Comparison of ENCODE assay signal across 17 cellular contexts in the genomic region with DNA sequence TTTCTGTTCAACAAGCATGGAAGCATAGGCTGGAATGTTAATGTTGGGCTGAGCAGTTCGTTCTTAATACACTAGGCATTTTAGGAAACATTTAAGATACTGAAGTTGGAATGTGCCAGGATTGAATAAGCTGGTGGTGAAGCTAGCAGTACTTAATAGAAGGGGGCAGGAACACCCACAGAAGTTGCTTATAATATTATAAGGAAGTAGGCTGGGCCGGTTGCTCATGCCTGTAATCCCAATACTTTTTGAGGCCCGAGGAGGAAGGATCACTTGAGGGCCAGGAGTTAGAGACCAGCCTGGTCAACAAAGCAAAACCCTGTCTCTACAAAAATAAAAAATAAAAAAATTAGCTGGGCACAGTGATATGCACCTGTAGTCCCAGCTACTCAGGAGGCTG. TPM values are rescaled to one million over a fixed set of nuclear protein-coding genes. Genes with fewer than 3 reads are reported as not detected.
DNase-seq lines count a peak whose midpoint lies in the region; ATAC-seq, FAIRE-seq and TF ChIP-seq lines count a peak whose summit lies in the region.
"Had no signal": no experiment of that assay in that cellular context is flagged by ENCODE, and none has a peak within 500 bp of the region (broad histone marks: within the 10 kb centered on the region; RNA-seq: fewer than 3 reads in every experiment).

No MANE protein-coding gene starts in this region.

- H3K9me3 ChIP-seq in Loucy (ENCODE audit: insufficient read depth, low read depth, low read length) (no peaks in the 10 kb centered on the region), GM12878 (replicated peaks; ENCODE audit: control insufficient read depth, insufficient read depth, low read length) (no peaks in the 10 kb centered on the region; the same call in 2 of the 3 replicates), left lung (no peaks in the 10 kb centered on the region)
- H3K9me3 ChIP-seq: Caco-2 had no signal

- H3K4me3 Mint-ChIP-seq in stimulated activated effector memory CD8-positive, alpha-beta T cell treated with anti-CD3 and anti-CD28 coated beads, Interleukin-12 subunit alpha, Interleukin-12 subunit beta, amount 100 ng/mL, for 72 hours = no peak overlapping the region
- H3K4me3 Mint-ChIP-seq: B cell; CD8-positive, alpha-beta memory T cell; GM23338 had no signal

- H3K9me2 ChIP-seq in Loucy (replicated peaks; ENCODE audit: low read depth, low read length) = no peaks in the 10 kb centered on the region

- ATAC-seq in GM12878 (peak; percentile 15; the same call in 2 of the 3 replicates), left lung (no peak)
- ATAC-seq in stimulated activated effector memory CD8-positive, alpha-beta T cell treated with anti-CD3 and anti-CD28 coated beads, Interleukin-12 subunit alpha, Interleukin-12 subunit beta, amount 100 ng/mL, for 72 hours = no peak
- ATAC-seq: GM23338 had no signal

- in situ Hi-C loops in GM12878 (cut with MboI) = no loop called here
- in situ Hi-C loops in KBM-7 (cut with MboI; ENCODE audit: low pct_unique_long_range_greater_than_20kb, low sequenced_read_pairs) = no loop called here

- intact Hi-C loops in GM12878 (cut with micrococcal nuclease; ENCODE audit: unreplicated experiment) (no loop called here), left lung (cut with DNase I) (no loop called here)

- FAIRE-seq in GM12878 (lab: Jason Lieb, UNC) = no peak
- FAIRE-seq: A204.1, GM18507 had no signal

- peaks cover 54% of the 10 kb centered on the region for H4K20me1 ChIP-seq in Loucy (ENCODE audit: insufficient read depth, low read length, poor library complexity, severe bottlenecking)
- no peaks in the 10 kb centered on the region; the same call in 1 of the 2 replicates for H4K20me1 ChIP-seq in GM12878 (ENCODE audit: control insufficient read depth, insufficient read depth)

- no peak for TF ChIP-seq EP300 in GM12878 (IDR thresholded peaks at IDR 0.05; ENCODE audit: borderline replicate concordance in 1 of 2, control insufficient read depth in 1 of 2, low read depth in 2 of 2, low read length in 2 of 2)

- H3K4me1 ChIP-seq in Loucy (ENCODE audit: insufficient read depth, low read length, poor library complexity, severe bottlenecking) (peaks cover 8% of the 10 kb centered on the region), GM12878 (ENCODE audit: control insufficient read depth, insufficient read depth, low read length) (no peaks in the 10 kb centered on the region), left lung (peaks cover 0 to 58% of the 10 kb centered on the region in 2 donors)
- H3K4me1 ChIP-seq: Caco-2 had no signal

- POLR2A ChIA-PET in GM12878 (lab: Charles Lee) = interaction anchor here (0.6 to 1.8 kb wide), 2 partner anchors 8 to 12 kb away, joined by 3 to 5 read pairs; no protein-coding TSS in a partner anchor

- H3K36me3 ChIP-seq in Loucy (ENCODE audit: insufficient read depth, low read length) (no peaks in the 10 kb centered on the region; the same call in 1 of the 2 replicates), GM12878 (ENCODE audit: control insufficient read depth in 2 of 2, insufficient read depth in 2 of 2, low read length in 1 of 2) (no peaks in the 10 kb centered on the region), left lung (peaks cover 0 to 6% of the 10 kb centered on the region in 2 donors)

- H3K9ac ChIP-seq in Loucy (ENCODE audit: low read depth, low read length, poor library complexity, severe bottlenecking) (no peak overlapping the region), GM12878 (ENCODE audit: control insufficient read depth, insufficient read depth, low read length) (no peak overlapping the region)

- peaks cover 91% of the 10 kb centered on the region for H3K79me2 ChIP-seq in Loucy (ENCODE audit: insufficient read depth, low read length)
- peaks cover 78% of the 10 kb centered on the region for H3K79me2 ChIP-seq in GM12878 (ENCODE audit: control insufficient read depth, insufficient read depth, low read length)

- CTCF ChIA-PET in GM12878 (lab: Yijun Ruan, JAX) = interaction anchor here (1.5 kb wide), 1 partner anchor 83 kb away, joined by 3 read pairs; no protein-coding TSS in a partner anchor

- TF ChIP-seq POLR2A in GM12878 (IDR thresholded peaks at IDR 0.05; ENCODE audit: low read depth, low read length) = no peak

- H3K27me3 ChIP-seq in Loucy (ENCODE audit: insufficient read depth, low read length, poor library complexity, severe bottlenecking) (no peaks in the 10 kb centered on the region), GM12878 (replicated peaks in 1 of 2; ENCODE audit: control insufficient read depth in 2 of 2, insufficient read depth in 2 of 2, low read length in 1 of 2) (no peaks in the 10 kb centered on the region), left lung (no peaks in the 10 kb centered on the region)

- TF ChIP-seq RAD21 in GM12878 (IDR thresholded peaks at IDR 0.05; ENCODE audit: insufficient read depth, low read depth, low read length) = no peak

- H3K27ac ChIP-seq in GM12878 (ENCODE audit: control insufficient read depth, insufficient read depth) (no peak overlapping the region), left lung (no peak overlapping the region)
- H3K27ac ChIP-seq: HL-60 had no signal

- H3K36me3 Mint-ChIP-seq in stimulated activated effector memory CD8-positive, alpha-beta T cell treated with anti-CD3 and anti-CD28 coated beads, Interleukin-12 subunit alpha, Interleukin-12 subunit beta, amount 100 ng/mL, for 72 hours = peaks cover 28% of the 10 kb centered on the region

- TSS peak; percentile 19 for BruUV-seq in GM12878 (replicated peaks; lab: Mats Ljungman, UMichigan)

- peak overlapping the region; percentile 6 for H3K4me2 ChIP-seq in Loucy (ENCODE audit: low read depth, low read length, poor library complexity, severe bottlenecking)
- H3K4me2 ChIP-seq in GM12878 (ENCODE audit: control insufficient read depth, insufficient read depth) = no peak overlapping the region
- H3K4me2 ChIP-seq: GM23338 had no signal

- H3K4me1 Mint-ChIP-seq in stimulated activated effector memory CD8-positive, alpha-beta T cell treated with anti-CD3 and anti-CD28 coated beads, Interleukin-12 subunit alpha, Interleukin-12 subunit beta, amount 100 ng/mL, for 72 hours = peaks cover 55% of the 10 kb centered on the region

- peak overlapping the region; percentile 10 for H3K27ac Mint-ChIP-seq in stimulated activated effector memory CD8-positive, alpha-beta T cell treated with anti-CD3 and anti-CD28 coated beads, Interleukin-12 subunit alpha, Interleukin-12 subunit beta, amount 100 ng/mL, for 72 hours
- H3K27ac Mint-ChIP-seq: B cell had no signal

- no peaks in the 10 kb centered on the region for H3K9me3 Mint-ChIP-seq in stimulated activated effector memory CD8-positive, alpha-beta T cell treated with anti-CD3 and anti-CD28 coated beads, Interleukin-12 subunit alpha, Interleukin-12 subunit beta, amount 100 ng/mL, for 72 hours
- H3K9me3 Mint-ChIP-seq: CD8-positive, alpha-beta memory T cell; GM23338 had no signal

- SMC1A ChIA-PET in GM12878 (lab: Charles Lee; ENCODE audit: uncharacterized antibody, unreplicated experiment) = interaction anchor here (1.2 kb wide), 1 partner anchor 9 kb away, joined by 4 read pairs; no protein-coding TSS in a partner anchor

- RAD21 ChIA-PET in GM12878 (lab: Charles Lee; ENCODE audit: unreplicated experiment) = interaction anchor here (0.9 kb wide), 1 partner anchor 10 kb away, joined by 3 read pairs; no protein-coding TSS in a partner anchor

- TF ChIP-seq CTCF in Loucy (conservative IDR thresholded peaks at IDR 0.05; ENCODE audit: low read length) (no peak), GM12878 (IDR thresholded peaks at IDR 0.05 in 2 of 3, conservative IDR thresholded peaks at IDR 0.05 in 1 of 3; ENCODE audit: control insufficient read depth in 2 of 3, extremely low read depth in 1 of 3, insufficient read depth in 1 of 3, low read depth in 3 of 3, low read length in 3 of 3) (no peak), left lung (IDR thresholded peaks at IDR 0.05) (no peak)

- no peaks in the 10 kb centered on the region for H3F3A ChIP-seq in Loucy (ENCODE audit: low read depth)

- 74% methylated on average over 3 of the region's 3 CpGs for WGBS in GM12878 (ENCODE audit: insufficient coverage, insufficient replicate concordance, low lambda C conversion rate, missing lambda C conversion rate)

- DNase-seq in CD1c-positive myeloid dendritic cell (ENCODE audit: extremely low spot score) = peak; percentile 44
- no peak for DNase-seq in GM12878 (ENCODE audit: low read depth, low spot score)
- no peak for DNase-seq in stimulated activated effector memory CD8-positive, alpha-beta T cell treated with anti-CD3 and anti-CD28 coated beads, Interleukin-12 subunit alpha, Interleukin-12 subunit beta, amount 100 ng/mL, for 72 hours (ENCODE audit: low spot score in 2 of 2)
- no peak for DNase-seq in KBM-7
- no peak for DNase-seq in left lung
- DNase-seq in NCI-H2227 treated with DMSO at 0.1 percent for 48 hours (lab: John Stamatoyannopoulos, UW) = no peak
- DNase-seq: C1 segment of cervical spinal cord; Caco-2; CD8-positive, alpha-beta memory T cell; DMS53; H7 had no signal

- no peak overlapping the region for H3K4me3 ChIP-seq in Loucy (ENCODE audit: low read length, poor library complexity, severe bottlenecking)
- no peak overlapping the region for H3K4me3 ChIP-seq in GM12878
- H3K4me3 ChIP-seq in left lung = no peak overlapping the region
- H3K4me3 ChIP-seq: GM23338 had no signal

- H2AFZ ChIP-seq in Loucy (ENCODE audit: low read length) = no peak overlapping the region
- H2AFZ ChIP-seq in GM12878 (ENCODE audit: control insufficient read depth, low read depth, low read length) = no peak overlapping the region
- H2AFZ ChIP-seq: GM23338 had no signal

TF ChIP-seq in GM12878, 131 proteins besides CTCF, POLR2A, EP300 and RAD21 (continues in another document):
- no peak for TF ChIP-seq TCF12 (IDR thresholded peaks at IDR 0.05; ENCODE audit: low read depth, low read length)
- TF ChIP-seq KAT2A (conservative IDR thresholded peaks at IDR 0.05; ENCODE audit: control insufficient read depth, low read depth, low read length) = no peak
- no peak for TF ChIP-seq SMARCA5 (IDR thresholded peaks at IDR 0.05)

RNA-seq across cellular contexts. Expression of a gene that starts 12.5 kb away (rescaled TPM):
- total RNA-seq in GM12878 (2013; cell fraction: nucleolus; rRNA removed) = 35.9 and 37.6 TPM in 2 replicates
- total RNA-seq in GM12878 (2014; rRNA removed) (18.2 and 19.8 TPM in 2 replicates), GM12878 (2014; rRNA removed; fragmentation: Illumina TruSeq; extraction: Trizol) (26.8 and 28.4 TPM in 2 replicates), GM12878 (2021) (42.6 and 45.5 TPM in 2 replicates), left lung (10 to 100 TPM; 30.2 to 47.3 TPM)
- 21.4 TPM for polyA plus RNA-seq in GM12878 (2011; ENCODE audit: low read depth)
- polyA plus RNA-seq in GM12878 (2011; rRNA removed) (24.4 and 39.5 TPM in 2 replicates), GM12878 (2014; fragmentation: Illumina TruSeq; extraction: Trizol) (46.5 and 59.6 TPM in 2 replicates), GM12878 (2014; fragmentation: Nextera tagmentation; extraction: Ambion mirVana) (10 to 100 TPM; 16.7 to 22.0 TPM), GM12878 (2014; rRNA removed) (21.3 and 22.3 TPM in 2 replicates), GM12878 (2016; fragmentation: Nextera tagmentation; extraction: Ambion mirVana) (10 to 100 TPM; 19.4 to 20.5 TPM)
- polyA plus RNA-seq in GM12878 (2011; cell fraction: cytosol; rRNA removed) = 8.6 and 15.4 TPM in 2 replicates
- 12.5 and 13.8 TPM in 2 replicates for polyA plus RNA-seq in GM12878 (2011; cell fraction: nucleus; rRNA removed)
- 38.1 and 40.2 TPM in 2 replicates for polyA plus RNA-seq in GM12878 (2012)
- polyA minus RNA-seq in GM12878 (2011; rRNA and poly(A)+ RNA removed) = 12.8 and 19.6 TPM in 2 replicates
- polyA minus RNA-seq in GM12878 (2011; cell fraction: cytosol; rRNA and poly(A)+ RNA removed) = 9.0 and 11.2 TPM in 2 replicates
- 6.9 and 10.0 TPM in 2 replicates for polyA minus RNA-seq in GM12878 (2011; cell fraction: nucleus; rRNA and poly(A)+ RNA removed)
